Comparison of ENCODE assay signal across 9 cellular contexts in genomic region chr11:3163241-3163981, GRCh38. TPM values are rescaled to one million over a fixed set of nuclear protein-coding genes. Genes with fewer than 3 reads are reported as not detected.
DNase-seq lines count a peak whose midpoint lies in the region; ATAC-seq and TF ChIP-seq lines count a peak whose summit lies in the region.
"Had no signal": no experiment of that assay in that cellular context is flagged by ENCODE, and none has a peak within 500 bp of the region (broad histone marks: within the 10 kb centered on the region; RNA-seq: fewer than 3 reads in every experiment).

No MANE protein-coding gene starts in this region.

- peak; percentile 88 for DNase-seq in DND-41
- peak; percentile 84 for DNase-seq in SK-N-DZ (ENCODE audit: low spot score)
- no peak for DNase-seq in fibroblast of the aortic adventitia (ENCODE audit: low read depth)
- DNase-seq in pons (ENCODE audit: low spot score) = peak; percentile 56
- no peak for DNase-seq in COLO668 (lab: John Stamatoyannopoulos, UW; ENCODE audit: unreplicated experiment)
- no peak for DNase-seq in cerebellar nuclear complex (lab: John Stamatoyannopoulos, UW)

- H3K4me2 ChIP-seq in DND-41 (ENCODE audit: insufficient read depth, low read length) = peak overlapping the region; percentile 98

- H3K4me3 ChIP-seq in DND-41 (ENCODE audit: low read depth in 1 of 2, low read length in 2 of 2) = peak overlapping the region; percentile 84 to 97; a peak in 3 of 4 replicates
- peak overlapping the region; percentile 86 for H3K4me3 ChIP-seq in fibroblast of the aortic adventitia (ENCODE audit: low read depth, low read length)

- H3K27ac ChIP-seq in DND-41 (ENCODE audit: low read length) = peak overlapping the region; percentile 92

- H3K4me1 ChIP-seq in DND-41 (ENCODE audit: insufficient read depth, low read length) = peaks cover 68% of the 10 kb centered on the region

- peaks cover 67% of the 10 kb centered on the region for H3K79me2 ChIP-seq in DND-41 (ENCODE audit: insufficient read depth, low read length)

- TF ChIP-seq CTCF in DND-41 (IDR thresholded peaks at IDR 0.05; ENCODE audit: borderline replicate concordance, extremely low read depth, low read length, poor library complexity, severe bottlenecking) = peak; percentile 0
- TF ChIP-seq CTCF in fibroblast of the aortic adventitia (IDR thresholded peaks at IDR 0.05; ENCODE audit: insufficient read depth, low read length) = no peak

- H3K27me3 ChIP-seq in DND-41 (ENCODE audit: insufficient read depth, low read length, poor library complexity) = no peaks in the 10 kb centered on the region

- peaks cover 59% of the 10 kb centered on the region for H4K20me1 ChIP-seq in DND-41 (ENCODE audit: insufficient read depth, low read length)

- peaks cover 31% of the 10 kb centered on the region for H3K36me3 ChIP-seq in DND-41 (ENCODE audit: insufficient read depth, low read length)

- no peak overlapping the region for H2AFZ ChIP-seq in DND-41 (ENCODE audit: low read depth, low read length)

- H3K9me3 ChIP-seq in DND-41 (ENCODE audit: insufficient read depth, low read length, severe bottlenecking) = no peaks in the 10 kb centered on the region

- ATAC-seq in DND-41 (ENCODE audit: insufficient read depth, low read depth) (peak; percentile 74), HG02678 (IDR thresholded peaks at IDR 0.05; ENCODE audit: unreplicated experiment) (no peak), GM21526 (IDR thresholded peaks at IDR 0.05; ENCODE audit: low FRiP score, unreplicated experiment) (no peak)

- peak overlapping the region; percentile 86 for H3K9ac ChIP-seq in DND-41 (ENCODE audit: low read depth, low read length)

RNA-seq across cellular contexts. Expression of gene OSBPL5, which starts 1.7 kb away (rescaled TPM):
- 8.8 and 13.4 TPM in 2 replicates for polyA plus RNA-seq in SK-N-DZ (2014; cell fraction: cytosol; rRNA removed)
- polyA plus RNA-seq in SK-N-DZ (2014; cell fraction: nucleus; rRNA removed) = 54.1 and 79.0 TPM in 2 replicates
- 17.3 and 24.8 TPM in 2 replicates for total RNA-seq in fibroblast of the aortic adventitia (ENCODE audit: low replicate concordance)

RNA-seq across cellular contexts. Expression of gene MRGPRG, which starts 55.2 kb away (rescaled TPM):
- not detected in 2 replicates for polyA plus RNA-seq in SK-N-DZ (2014; cell fraction: cytosol; rRNA removed)
- not detected in 2 replicates for polyA plus RNA-seq in SK-N-DZ (2014; cell fraction: nucleus; rRNA removed)
- not detected in 2 replicates for total RNA-seq in fibroblast of the aortic adventitia (ENCODE audit: low replicate concordance)
- total RNA-seq: SK-MEL-5 had no signal

Comparison
In these comparisons a context has a peak if more than half of its experiments do, and no peak if none do; other contexts are left out.
1. DNase-seq: peak in DND-41 (single experiment), SK-N-DZ (single experiment) and pons (single experiment); none in fibroblast of the aortic adventitia (single experiment), COLO668 (single experiment) and cerebellar nuclear complex (0 of 2).